In the genomic region with DNA sequence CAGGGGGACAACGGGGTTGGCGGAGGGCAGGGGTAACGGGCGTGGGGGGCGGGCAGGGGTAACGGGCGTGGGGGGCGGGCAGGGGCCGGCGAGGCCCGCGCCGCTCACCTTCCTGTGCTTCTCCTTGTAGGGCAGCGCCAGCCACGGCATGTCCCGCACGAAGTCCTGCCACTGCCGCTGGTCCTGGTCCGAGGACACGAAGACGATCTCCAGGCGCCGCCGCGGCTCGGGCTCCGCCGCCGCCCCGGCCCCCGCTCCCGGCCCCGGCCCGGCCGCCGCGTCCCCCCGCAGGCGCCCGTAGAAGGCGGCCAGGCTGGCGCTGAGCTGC, we compare ENCODE assay signal across 8 cellular contexts. TPM values are rescaled to one million over a fixed set of nuclear protein-coding genes. Genes with fewer than 3 reads are reported as not detected.
DNase-seq lines count a peak whose midpoint lies in the region; ATAC-seq and TF ChIP-seq lines count a peak whose summit lies in the region.

No MANE protein-coding gene starts in this region.

- H3K27ac ChIP-seq in esophagus squamous epithelium (peak overlapping the region; percentile 85 to 92 (median 89)), rectal smooth muscle tissue (ENCODE audit: low read depth, low read length) (peak overlapping the region; percentile 91)

- ATAC-seq in left colon = no peak

- H3K36me3 ChIP-seq in MG63 (peaks cover 21% of the 10 kb centered on the region), esophagus squamous epithelium (no peaks in the 10 kb centered on the region), rectal smooth muscle tissue (ENCODE audit: control insufficient read depth, insufficient read depth, low read length) (no peaks in the 10 kb centered on the region)

- H3K9ac ChIP-seq in rectal smooth muscle tissue (ENCODE audit: low read length) = no peak overlapping the region

- no peaks in the 10 kb centered on the region for H3K27me3 ChIP-seq in MG63
- H3K27me3 ChIP-seq in esophagus squamous epithelium = peaks cover 0 to 6% (median 0%) of the 10 kb centered on the region in 4 donors
- H3K27me3 ChIP-seq in rectal smooth muscle tissue (ENCODE audit: control insufficient read depth, insufficient read depth, low read length) = no peaks in the 10 kb centered on the region

- DNase-seq in GM12865 (ENCODE audit: low read depth) (no peak), MG63 (no peak), esophagus squamous epithelium (lab: John Stamatoyannopoulos, UW) (no peak), left colon (no peak), inferior parietal cortex (ENCODE audit: extremely low spot score) (no peak), midbrain (lab: John Stamatoyannopoulos, UW) (no peak), occipital lobe (lab: John Stamatoyannopoulos, UW) (no peak)

- WGBS in esophagus squamous epithelium, 2 donors = no CpG with 5 or more reads among the region's 42 CpGs

- H3K4me3 ChIP-seq in GM12865 (ENCODE audit: low read depth, low read length) = peak overlapping the region; percentile 51
- peak overlapping the region; percentile 56 for H3K4me3 ChIP-seq in MG63
- peak overlapping the region; percentile 63 to 94 (median 81) for H3K4me3 ChIP-seq in esophagus squamous epithelium
- H3K4me3 ChIP-seq in rectal smooth muscle tissue (ENCODE audit: low read length) = peak overlapping the region; percentile 70

- peaks cover 19 to 60% (median 24%) of the 10 kb centered on the region in 3 donors for H3K4me1 ChIP-seq in esophagus squamous epithelium
- H3K4me1 ChIP-seq in rectal smooth muscle tissue (ENCODE audit: control insufficient read depth, insufficient read depth, low read length) = peaks cover 13% of the 10 kb centered on the region

- TF ChIP-seq CTCF in GM12865 (IDR thresholded peaks at IDR 0.05; ENCODE audit: insufficient read depth, low read depth, low read length, missing control alignments) (no peak), esophagus squamous epithelium (IDR thresholded peaks at IDR 0.05) (no peak)

- intact Hi-C loops in esophagus squamous epithelium (cut with DNase I) (loop anchor here (5.0 kb wide), 1 partner anchor 102 kb away; no protein-coding TSS in a partner anchor), left colon (cut with DNase I, micrococcal nuclease) (no loop called here)

- TF ChIP-seq POLR2A in esophagus squamous epithelium (IDR thresholded peaks at IDR 0.05) = no peak

- H3K9me3 ChIP-seq in MG63 (no peaks in the 10 kb centered on the region), esophagus squamous epithelium (no peaks in the 10 kb centered on the region)

RNA-seq across cellular contexts. Expression of a gene that starts 0.4 kb away (rescaled TPM):
- total RNA-seq in MG63 (2014; rRNA removed; shearing (Covaris generic); ENCODE audit: low replicate concordance) = 95.7 and 100 TPM in 2 replicates
- total RNA-seq in esophagus squamous epithelium = 10 to 100 TPM; 19.5 to 34.9 (median 28.7) TPM
- total RNA-seq in left colon = 10 to 100 TPM in 1 of 2 donors, 1 to 10 TPM in 1; 3.9 to 14.5 TPM
- total RNA-seq in occipital lobe = 16.7 TPM

RNA-seq across cellular contexts. Expression of a gene that starts 17.8 kb away (rescaled TPM):
- total RNA-seq in MG63 (2014; rRNA removed; shearing (Covaris generic); ENCODE audit: low replicate concordance) = 16.0 and 22.8 TPM in 2 replicates
- total RNA-seq in esophagus squamous epithelium = 10 to 100 TPM in 3 of 4 donors, 1 to 10 TPM in 1; 7.7 to 18.5 (median 11.8) TPM
- total RNA-seq in left colon = 1 to 10 TPM; 8.2 to 9.0 TPM
- 12.0 TPM for total RNA-seq in occipital lobe
